ENCODE assay signal across 15 cellular contexts in the genomic region with DNA sequence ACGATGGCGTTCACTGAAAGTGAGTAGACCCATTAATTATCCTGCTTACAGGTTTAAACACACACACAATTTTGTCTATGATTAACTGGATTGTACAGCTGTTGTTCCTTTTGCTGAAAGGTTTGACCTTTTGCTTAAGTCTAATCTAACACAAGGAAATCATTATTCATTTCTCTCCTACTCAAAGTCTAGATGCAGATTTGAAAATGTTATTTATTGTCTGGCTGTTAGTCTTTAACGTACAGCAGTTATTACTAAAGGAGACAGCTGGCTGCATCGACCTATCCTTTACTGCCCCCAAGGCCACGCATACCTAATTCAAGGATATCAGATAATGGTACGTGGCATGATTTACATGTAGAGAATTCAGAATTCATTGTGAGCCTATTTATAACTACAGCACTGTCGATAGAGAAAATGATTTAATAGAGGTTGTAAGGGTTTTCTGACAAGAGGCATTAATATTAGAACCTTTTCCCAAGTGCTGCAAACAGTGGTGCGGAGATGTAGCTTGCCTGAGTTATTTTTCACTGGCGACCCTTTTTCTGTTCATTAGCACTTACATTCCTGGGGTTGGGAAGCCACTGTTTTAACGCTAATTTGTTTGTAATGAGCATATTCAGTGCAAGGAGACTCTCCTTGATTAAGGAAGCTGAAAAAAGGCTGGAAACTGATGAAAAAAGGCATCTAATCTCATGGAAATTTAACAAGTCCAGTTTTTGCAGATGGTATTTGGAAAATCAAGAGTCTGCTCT.
DNase-seq lines count a peak whose midpoint lies in the region; ATAC-seq and TF ChIP-seq lines count a peak whose summit lies in the region.
"Had no signal": no experiment of that assay in that cellular context is flagged by ENCODE, and none has a peak within 500 bp of the region (broad histone marks: within the 10 kb centered on the region; RNA-seq: fewer than 3 reads in every experiment).

No MANE protein-coding gene starts in this region.

- no peaks in the 10 kb centered on the region for H3K27me3 ChIP-seq in heart left ventricle
- no peaks in the 10 kb centered on the region for H3K27me3 ChIP-seq in right atrium auricular region
- no peaks in the 10 kb centered on the region for H3K27me3 ChIP-seq in hepatocyte
- H3K27me3 ChIP-seq: vagina had no signal

- no peaks in the 10 kb centered on the region for H3K4me1 Mint-ChIP-seq in HFFc6 (ENCODE audit: low read depth)
- H3K4me1 Mint-ChIP-seq in stimulated activated effector memory CD8-positive, alpha-beta T cell treated with anti-CD3 and anti-CD28 coated beads, Interleukin-12 subunit alpha, Interleukin-12 subunit beta, amount 100 ng/mL, for 72 hours = no peaks in the 10 kb centered on the region
- no peaks in the 10 kb centered on the region for H3K4me1 Mint-ChIP-seq in activated T-helper 17 cell treated with anti-CD3 and anti-CD28 coated beads, Interleukin-2, amount 50 U/mL, for 72 hours
- H3K4me1 Mint-ChIP-seq: T-helper 17 cell had no signal

- H2AFZ ChIP-seq in hepatocyte = no peak overlapping the region

- H3K36me3 ChIP-seq in heart left ventricle (no peaks in the 10 kb centered on the region), right atrium auricular region (no peaks in the 10 kb centered on the region), hepatocyte (replicated peaks; ENCODE audit: insufficient read depth, low read depth) (no peaks in the 10 kb centered on the region)
- H3K36me3 ChIP-seq: vagina had no signal

- peak overlapping the region; percentile 54 for H3K4me2 ChIP-seq in hepatocyte

- 31 to 43% (median 40%) methylated on average over 10 of the region's 10 CpGs for WGBS in heart left ventricle, 4 donors
- 29% methylated on average over 10 of the region's 10 CpGs for WGBS in hepatocyte (ENCODE audit: low lambda C conversion rate, missing lambda C conversion rate)

- H3K9me3 ChIP-seq in heart left ventricle (peaks cover 0 to 9% (median 0%) of the 10 kb centered on the region in 12 donors), right atrium auricular region (no peaks in the 10 kb centered on the region), hepatocyte (ENCODE audit: low read depth) (no peaks in the 10 kb centered on the region)
- H3K9me3 ChIP-seq: vagina had no signal

- H3K27me3 Mint-ChIP-seq in HFFc6 (ENCODE audit: insufficient read depth) = no peaks in the 10 kb centered on the region
- no peaks in the 10 kb centered on the region for H3K27me3 Mint-ChIP-seq in activated T-helper 17 cell treated with anti-CD3 and anti-CD28 coated beads, Interleukin-2, amount 50 U/mL, for 72 hours
- H3K27me3 Mint-ChIP-seq: activated CD4-positive, alpha-beta memory T cell treated with anti-CD3 and anti-CD28 coated beads for 36 hours; effector memory CD8-positive, alpha-beta T cell; T-helper 17 cell had no signal

- H3K4me1 ChIP-seq in heart left ventricle (peaks cover 0 to 16% (median 0%) of the 10 kb centered on the region in 12 donors), right atrium auricular region (no peaks in the 10 kb centered on the region), hepatocyte (ENCODE audit: insufficient read depth) (peaks cover 8% of the 10 kb centered on the region)

- H3K27ac ChIP-seq in heart left ventricle (peak overlapping the region in 6 of 12 donors; percentile 5 to 38 (median 22)), right atrium auricular region (peak overlapping the region in 1 of 2 donors; percentile 50), hepatocyte (no peak overlapping the region)
- H3K27ac ChIP-seq: vagina had no signal

- H3K4me3 Mint-ChIP-seq in HFFc6 = no peak overlapping the region
- H3K4me3 Mint-ChIP-seq in stimulated activated effector memory CD8-positive, alpha-beta T cell treated with anti-CD3 and anti-CD28 coated beads, Interleukin-12 subunit alpha, Interleukin-12 subunit beta, amount 100 ng/mL, for 72 hours = no peak overlapping the region
- H3K4me3 Mint-ChIP-seq in activated T-helper 17 cell treated with anti-CD3 and anti-CD28 coated beads, Interleukin-2, amount 50 U/mL, for 72 hours = no peak overlapping the region
- H3K4me3 Mint-ChIP-seq: activated CD4-positive, alpha-beta memory T cell treated with anti-CD3 and anti-CD28 coated beads for 36 hours; effector memory CD8-positive, alpha-beta T cell; T-helper 17 cell had no signal

- H3K9me2 ChIP-seq in hepatocyte (replicated peaks; ENCODE audit: insufficient read depth) = no peaks in the 10 kb centered on the region

- no peak overlapping the region for H3K27ac Mint-ChIP-seq in HFFc6
- H3K27ac Mint-ChIP-seq in stimulated activated effector memory CD8-positive, alpha-beta T cell treated with anti-CD3 and anti-CD28 coated beads, Interleukin-12 subunit alpha, Interleukin-12 subunit beta, amount 100 ng/mL, for 72 hours = no peak overlapping the region
- no peak overlapping the region for H3K27ac Mint-ChIP-seq in activated T-helper 17 cell treated with anti-CD3 and anti-CD28 coated beads, Interleukin-2, amount 50 U/mL, for 72 hours
- H3K27ac Mint-ChIP-seq: activated CD4-positive, alpha-beta memory T cell treated with anti-CD3 and anti-CD28 coated beads for 36 hours; effector memory CD8-positive, alpha-beta T cell; T-helper 17 cell had no signal

- TF ChIP-seq POLR2A in heart left ventricle (IDR thresholded peaks at IDR 0.05) = no peak

- ATAC-seq in heart left ventricle = peak in 3 of 4 donors; percentile 22 to 63 (median 50)
- no peak for ATAC-seq in stimulated activated effector memory CD8-positive, alpha-beta T cell treated with anti-CD3 and anti-CD28 coated beads, Interleukin-12 subunit alpha, Interleukin-12 subunit beta, amount 100 ng/mL, for 72 hours
- ATAC-seq in activated T-helper 17 cell treated with anti-CD3 and anti-CD28 coated beads, Interleukin-2, amount 50 U/mL, for 72 hours (replicated peaks) = no peak
- ATAC-seq: effector memory CD8-positive, alpha-beta T cell; T-helper 17 cell had no signal

- DNase-seq in heart left ventricle (no peak), right atrium auricular region (ENCODE audit: low spot score) (no peak), SHP77 (lab: John Stamatoyannopoulos, UW) (peak; percentile 90 to 91), hepatocyte (ENCODE audit: low spot score) (no peak), HFFc6 (no peak), NOMO-1 treated with DMSO at 0.1 percent for 48 hours (lab: John Stamatoyannopoulos, UW; ENCODE audit: unreplicated experiment) (no peak)
- DNase-seq in stimulated activated effector memory CD8-positive, alpha-beta T cell treated with anti-CD3 and anti-CD28 coated beads, Interleukin-12 subunit alpha, Interleukin-12 subunit beta, amount 100 ng/mL, for 72 hours (ENCODE audit: low spot score in 2 of 2) = no peak
- DNase-seq: activated CD4-positive, alpha-beta memory T cell treated with anti-CD3 and anti-CD28 coated beads for 36 hours; activated gamma-delta T cell; effector memory CD8-positive, alpha-beta T cell; OCI-M1; stimulated activated CD4-positive, alpha-beta T cell treated with anti-CD3 and anti-CD28 coated beads, Interleukin-2, amount 100 ng/mL, for 24 hours; T-helper 17 cell had no signal

- H3K36me3 Mint-ChIP-seq in HFFc6 (ENCODE audit: low read depth) = peaks cover 6% of the 10 kb centered on the region; the same call in 1 of the 2 replicates
- no peaks in the 10 kb centered on the region for H3K36me3 Mint-ChIP-seq in stimulated activated effector memory CD8-positive, alpha-beta T cell treated with anti-CD3 and anti-CD28 coated beads, Interleukin-12 subunit alpha, Interleukin-12 subunit beta, amount 100 ng/mL, for 72 hours
- no peaks in the 10 kb centered on the region for H3K36me3 Mint-ChIP-seq in activated T-helper 17 cell treated with anti-CD3 and anti-CD28 coated beads, Interleukin-2, amount 50 U/mL, for 72 hours (ENCODE audit: low read depth)
- H3K36me3 Mint-ChIP-seq: activated CD4-positive, alpha-beta memory T cell treated with anti-CD3 and anti-CD28 coated beads for 36 hours had no signal

- H3K4me3 ChIP-seq in heart left ventricle = no peak overlapping the region
- no peak overlapping the region for H3K4me3 ChIP-seq in right atrium auricular region
- H3K4me3 ChIP-seq in hepatocyte = no peak overlapping the region
- H3K4me3 ChIP-seq: vagina had no signal

- H3K9me3 Mint-ChIP-seq in HFFc6 = peaks cover 27% of the 10 kb centered on the region
- H3K9me3 Mint-ChIP-seq in stimulated activated effector memory CD8-positive, alpha-beta T cell treated with anti-CD3 and anti-CD28 coated beads, Interleukin-12 subunit alpha, Interleukin-12 subunit beta, amount 100 ng/mL, for 72 hours = peaks cover 7% of the 10 kb centered on the region
- H3K9me3 Mint-ChIP-seq in activated T-helper 17 cell treated with anti-CD3 and anti-CD28 coated beads, Interleukin-2, amount 50 U/mL, for 72 hours = peaks cover 11% of the 10 kb centered on the region

- TF ChIP-seq CTCF in heart left ventricle (IDR thresholded peaks at IDR 0.05) (no peak), right atrium auricular region (IDR thresholded peaks at IDR 0.05) (no peak), hepatocyte (IDR thresholded peaks at IDR 0.05; ENCODE audit: poor library complexity) (no peak), HFFc6 (IDR thresholded peaks at IDR 0.05) (no peak)

- no peaks in the 10 kb centered on the region for H3K79me2 ChIP-seq in hepatocyte

- no peaks in the 10 kb centered on the region for H4K20me1 ChIP-seq in hepatocyte (ENCODE audit: insufficient read depth, poor library complexity, severe bottlenecking)

- intact Hi-C loops in heart left ventricle (cut with DNase I) = no loop called here

Comparison
In these comparisons a context has a peak if more than half of its experiments do, and no peak if none do; other contexts are left out.
1. ATAC-seq: peak in heart left ventricle (3 of 4); none in stimulated activated effector memory CD8-positive, alpha-beta T cell treated with anti-CD3 and anti-CD28 coated beads, Interleukin-12 subunit alpha, Interleukin-12 subunit beta, amount 100 ng/mL, for 72 hours (single experiment) and activated T-helper 17 cell treated with anti-CD3 and anti-CD28 coated beads, Interleukin-2, amount 50 U/mL, for 72 hours (single experiment).
2. DNase-seq: peak in SHP77 (2 of 2); none in heart left ventricle (0 of 5), right atrium auricular region (single experiment), hepatocyte (single experiment), HFFc6 (single experiment), NOMO-1 treated with DMSO at 0.1 percent for 48 hours (single experiment) and stimulated activated effector memory CD8-positive, alpha-beta T cell treated with anti-CD3 and anti-CD28 coated beads, Interleukin-12 subunit alpha, Interleukin-12 subunit beta, amount 100 ng/mL, for 72 hours (0 of 2).